Comparison of ENCODE assay signal across 8 cellular contexts in genomic region chr13:29849731-29850212, GRCh38. TPM values are rescaled to one million over a fixed set of nuclear protein-coding genes. Genes with fewer than 3 reads are reported as not detected.
DNase-seq lines count a peak whose midpoint lies in the region; ATAC-seq and TF ChIP-seq lines count a peak whose summit lies in the region.

No MANE protein-coding gene starts in this region.

- peaks cover 12 to 48% (median 40%) of the 10 kb centered on the region in 6 donors for H3K4me1 ChIP-seq in spleen

- no peak for TF ChIP-seq CTCF in kidney epithelial cell (IDR thresholded peaks at IDR 0.05; ENCODE audit: insufficient read depth, low read length, poor library complexity, severe bottlenecking)
- no peak for TF ChIP-seq CTCF in spleen (IDR thresholded peaks at IDR 0.05 in 8 of 11, conservative IDR thresholded peaks at IDR 0.05 in 3 of 11)

- H3K4me3 ChIP-seq in kidney epithelial cell (ENCODE audit: low read depth, low read length) (peak overlapping the region; percentile 73), spleen (peak overlapping the region; percentile 58 to 94 (median 72))

- intact Hi-C loops in spleen (cut with DNase I; ENCODE audit: low total_unique reads), result loop anchor here (10.0 kb wide), 2 partner anchors 255 to 275 kb away; partner anchors contain the start of gene SLC7A1

- peak; percentile 3 for ATAC-seq in GM21367 (IDR thresholded peaks at IDR 0.05; ENCODE audit: unreplicated experiment)

- DNase-seq in Daoy (ENCODE audit: low read depth) (peak; percentile 69), HT-29 (ENCODE audit: low spot score) (peak; percentile 90), cerebellum (ENCODE audit: low spot score) (peak; percentile 42), kidney epithelial cell (ENCODE audit: low read depth) (peak; percentile 35), spleen (peak; percentile 92), NCI-H774 (lab: John Stamatoyannopoulos, UW) (no peak)
- DNase-seq in T-helper 2 cell treated with Interferon-gamma antibody and Interleukin-4, amounts not matched to agents 5 μg/mL and 100 μg/mL, for 36 hours (ENCODE audit: low spot score), result peak; percentile 38

- peak overlapping the region; percentile 89 for H3K4me3 Mint-ChIP-seq in T-helper 2 cell treated with Interferon-gamma antibody and Interleukin-4, amounts not matched to agents 5 μg/mL and 100 μg/mL, for 36 hours

- H3K27ac ChIP-seq in spleen, result peak overlapping the region; percentile 97 to 100 (median 98)

- 0 to 2% (median 1%) methylated on average over 13 to 50 of the region's 50 CpGs for WGBS in spleen, 5 donors

- no peaks in the 10 kb centered on the region for H3K9me3 ChIP-seq in spleen

- TF ChIP-seq POLR2A in spleen (IDR thresholded peaks at IDR 0.05), result no peak

- H3K27me3 ChIP-seq in kidney epithelial cell (ENCODE audit: control insufficient read depth, insufficient read depth, low read length) (no peaks in the 10 kb centered on the region), spleen (replicated peaks in 1 of 7) (no peaks in the 10 kb centered on the region)

- H3K9me3 Mint-ChIP-seq in T-helper 2 cell treated with Interferon-gamma antibody and Interleukin-4, amounts not matched to agents 5 μg/mL and 100 μg/mL, for 36 hours, result no peaks in the 10 kb centered on the region

- peaks cover 25% of the 10 kb centered on the region for H3K4me1 Mint-ChIP-seq in T-helper 2 cell treated with Interferon-gamma antibody and Interleukin-4, amounts not matched to agents 5 μg/mL and 100 μg/mL, for 36 hours (ENCODE audit: low read depth)

- H3K36me3 ChIP-seq in kidney epithelial cell (ENCODE audit: control insufficient read depth, insufficient read depth, low read length) (no peaks in the 10 kb centered on the region), spleen (no peaks in the 10 kb centered on the region)

- no peaks in the 10 kb centered on the region for H3K27me3 Mint-ChIP-seq in T-helper 2 cell treated with Interferon-gamma antibody and Interleukin-4, amounts not matched to agents 5 μg/mL and 100 μg/mL, for 36 hours (ENCODE audit: low read depth)

- peaks cover 8% of the 10 kb centered on the region for H3K36me3 Mint-ChIP-seq in T-helper 2 cell treated with Interferon-gamma antibody and Interleukin-4, amounts not matched to agents 5 μg/mL and 100 μg/mL, for 36 hours (ENCODE audit: low read depth)

- H3K27ac Mint-ChIP-seq in T-helper 2 cell treated with Interferon-gamma antibody and Interleukin-4, amounts not matched to agents 5 μg/mL and 100 μg/mL, for 36 hours, result peak overlapping the region; percentile 89

RNA-seq across cellular contexts. Expression of gene UBL3, which starts 0.6 kb away (rescaled TPM):
- 12.1 and 16.1 TPM in 2 replicates for total RNA-seq in Daoy (2014; rRNA removed; shearing (Covaris generic))
- total RNA-seq in HT-29 (2014; rRNA removed; shearing (Covaris generic)), result 19.8 and 21.8 TPM in 2 replicates
- total RNA-seq in cerebellum (50.9 TPM), kidney epithelial cell (20.9 and 23.0 TPM in 2 replicates), spleen (10 to 100 TPM; 26.0 to 39.1 (median 35.5) TPM)
- polyA plus RNA-seq in spleen, result 10 to 100 TPM; 10.2 to 17.0 (median 14.6) TPM
